In the genomic region with DNA sequence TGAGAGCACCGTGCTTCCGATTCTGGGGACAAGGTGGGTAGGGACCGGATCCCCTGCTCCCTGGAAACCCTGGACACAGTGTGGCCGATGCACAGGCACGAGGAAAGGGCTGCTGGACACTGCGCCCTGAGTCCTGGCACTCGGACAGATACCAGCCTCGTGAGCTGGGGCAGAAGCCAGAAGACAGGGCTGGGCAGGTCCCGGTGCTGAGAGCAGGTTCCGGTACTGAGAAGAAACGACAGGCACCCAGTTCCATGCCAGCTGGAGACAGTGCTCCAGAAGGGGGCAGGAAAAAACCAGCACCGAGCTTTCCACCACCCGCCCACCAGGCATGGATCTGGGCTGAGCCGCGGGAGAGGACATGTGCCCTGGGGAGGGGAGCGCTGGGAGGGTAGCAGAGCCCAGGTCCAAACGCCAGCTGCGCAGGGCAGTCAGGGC, we compare ENCODE assay signal across 20 cellular contexts. TPM values are rescaled to one million over a fixed set of nuclear protein-coding genes. Genes with fewer than 3 reads are reported as not detected.
DNase-seq lines count a peak whose midpoint lies in the region; ATAC-seq and TF ChIP-seq lines count a peak whose summit lies in the region.
"Had no signal": no experiment of that assay in that cellular context is flagged by ENCODE, and none has a peak within 500 bp of the region (broad histone marks: within the 10 kb centered on the region; RNA-seq: fewer than 3 reads in every experiment).

No MANE protein-coding gene starts in this region.

- TF ChIP-seq POLR2A in suprapubic skin (IDR thresholded peaks at IDR 0.05) = no peak

- H3K27me3 ChIP-seq in mammary epithelial cell (ENCODE audit: insufficient read depth, low read length) (no peaks in the 10 kb centered on the region), suprapubic skin (no peaks in the 10 kb centered on the region)
- H3K27me3 ChIP-seq: left lung, pancreas had no signal

- no peak for TF ChIP-seq EP300 in suprapubic skin (IDR thresholded peaks at IDR 0.05)

- H3K9me3 ChIP-seq in mammary epithelial cell (replicated peaks; ENCODE audit: insufficient read depth, low read length) (no peaks in the 10 kb centered on the region), suprapubic skin (no peaks in the 10 kb centered on the region)
- H3K9me3 ChIP-seq: A549, left lung, pancreas had no signal

- H3K4me1 ChIP-seq in mammary epithelial cell (ENCODE audit: insufficient read depth, low read length) (peaks cover 49% of the 10 kb centered on the region), suprapubic skin (peaks cover 76% of the 10 kb centered on the region)

- H3K4me2 ChIP-seq in mammary epithelial cell (ENCODE audit: insufficient read depth, low read depth, low read length) = peak overlapping the region; percentile 28
- H3K4me2 ChIP-seq: A549, PC-9 had no signal

- no peak for DNase-seq in activated naive CD4-positive, alpha-beta T cell treated with anti-CD3 and anti-CD28 coated beads, Interleukin-2, amount 50 U/mL, for 72 hours (ENCODE audit: low spot score in 2 of 2)
- no peak for DNase-seq in activated naive CD4-positive, alpha-beta T cell treated with anti-CD3 and anti-CD28 coated beads for 36 hours
- no peak for DNase-seq in mammary epithelial cell
- no peak for DNase-seq in left lobe of liver (ENCODE audit: low spot score)
- no peak for DNase-seq in suprapubic skin (ENCODE audit: low spot score in 2 of 2)
- DNase-seq in ecto neural progenitor cell (ENCODE audit: low spot score) = no peak
- DNase-seq in GOT3 (lab: John Stamatoyannopoulos, UW) = no peak
- no peak for DNase-seq in NCI-H2107 (lab: John Stamatoyannopoulos, UW)
- DNase-seq: activated B cell treated with CpG ODN at 0.5 μM for 24 hours; activated effector memory CD4-positive, alpha-beta T cell treated with Interleukin-2 at 50 U/mL for 16 hours; CD4-positive, alpha-beta memory T cell; effector memory CD4-positive, alpha-beta T cell; NCI-H2081; NCI-H526 treated with DMSO at 0.1 percent for 48 hours; PC-9; stimulated activated naive CD4-positive, alpha-beta T cell treated with Interleukin-2 at 50 U/mL for 16 hours had no signal

- BruUV-seq in mammary epithelial cell (replicated peaks; lab: Mats Ljungman, UMichigan) = no TSS peak

- peak in 1 of 2 donors; percentile 2 for TF ChIP-seq CTCF in mammary epithelial cell (conservative IDR thresholded peaks at IDR 0.05 in 1 of 2, IDR thresholded peaks at IDR 0.05 in 1 of 2; ENCODE audit: extremely low read depth in 1 of 2, insufficient read depth in 1 of 2, low read depth in 1 of 2, low read length in 2 of 2)
- TF ChIP-seq CTCF in suprapubic skin (IDR thresholded peaks at IDR 0.05) = no peak

- CTCF ChIA-PET in activated naive CD4-positive, alpha-beta T cell treated with anti-CD3 and anti-CD28 coated beads for 36 hours (lab: Charles Lee) = no interaction called here
- CTCF ChIA-PET in mammary epithelial cell (lab: Charles Lee; ENCODE audit: low non-redundant PET) = no interaction called here

- H3K9ac ChIP-seq in mammary epithelial cell (ENCODE audit: insufficient read depth, low read length) = no peak overlapping the region

- dilution Hi-C loops in mammary epithelial cell (cut with HindIII; ENCODE audit: low sequenced_read_pairs) = loop anchor here (5.0 kb wide), 1 partner anchor 46 kb away; no protein-coding TSS in a partner anchor

- H3K27ac ChIP-seq in mammary epithelial cell (ENCODE audit: insufficient read depth, low read depth, low read length) (no peak overlapping the region), suprapubic skin (peak overlapping the region; percentile 31)
- H3K27ac ChIP-seq: A549, left lung, PC-9 had no signal

- in situ Hi-C loops in mammary epithelial cell (cut with MboI; ENCODE audit: low sequenced_read_pairs in 2 of 2) = no loop called here

- peaks cover 58% of the 10 kb centered on the region for H3K79me2 ChIP-seq in mammary epithelial cell (ENCODE audit: insufficient read depth, low read length)

- H3K36me3 Mint-ChIP-seq in activated naive CD4-positive, alpha-beta T cell treated with anti-CD3 and anti-CD28 coated beads, Interleukin-2, amount 50 U/mL, for 72 hours = no peaks in the 10 kb centered on the region
- peaks cover 21% of the 10 kb centered on the region for H3K36me3 Mint-ChIP-seq in activated naive CD4-positive, alpha-beta T cell treated with anti-CD3 and anti-CD28 coated beads for 36 hours (ENCODE audit: low read depth)

- peak overlapping the region; percentile 14 to 70 for H3K27ac Mint-ChIP-seq in activated naive CD4-positive, alpha-beta T cell treated with anti-CD3 and anti-CD28 coated beads, Interleukin-2, amount 50 U/mL, for 72 hours
- no peak overlapping the region for H3K27ac Mint-ChIP-seq in activated naive CD4-positive, alpha-beta T cell treated with anti-CD3 and anti-CD28 coated beads for 36 hours
- H3K27ac Mint-ChIP-seq: activated B cell treated with CpG ODN at 0.5 μM for 24 hours had no signal

- no peak overlapping the region for H3K4me3 ChIP-seq in mammary epithelial cell (replicated peaks in 1 of 3; ENCODE audit: insufficient read depth in 1 of 3, low read depth in 2 of 3, low read length in 3 of 3)
- peak overlapping the region; percentile 5 for H3K4me3 ChIP-seq in suprapubic skin
- H3K4me3 ChIP-seq: A549, left lung, pancreas, PC-9 had no signal

- H3K4me3 Mint-ChIP-seq in activated naive CD4-positive, alpha-beta T cell treated with anti-CD3 and anti-CD28 coated beads for 36 hours = no peak overlapping the region
- H3K4me3 Mint-ChIP-seq: activated B cell treated with CpG ODN at 0.5 μM for 24 hours had no signal

- no peaks in the 10 kb centered on the region for H3K27me3 Mint-ChIP-seq in activated naive CD4-positive, alpha-beta T cell treated with anti-CD3 and anti-CD28 coated beads for 36 hours (ENCODE audit: low read depth)
- H3K27me3 Mint-ChIP-seq: activated B cell treated with CpG ODN at 0.5 μM for 24 hours; CD4-positive, alpha-beta memory T cell had no signal

- H4K20me1 ChIP-seq in mammary epithelial cell (ENCODE audit: insufficient read depth, low read length) = peaks cover 5% of the 10 kb centered on the region

- ATAC-seq in activated naive CD4-positive, alpha-beta T cell treated with anti-CD3 and anti-CD28 coated beads, Interleukin-2, amount 50 U/mL, for 72 hours = no peak
- ATAC-seq in left lobe of liver = peak; percentile 31
- ATAC-seq: A549, left lung had no signal

- no peak overlapping the region for H2AFZ ChIP-seq in mammary epithelial cell (ENCODE audit: low read depth, low read length)
- H2AFZ ChIP-seq: PC-9 had no signal

- H3K4me1 Mint-ChIP-seq in activated naive CD4-positive, alpha-beta T cell treated with anti-CD3 and anti-CD28 coated beads for 36 hours (ENCODE audit: low read depth) = peaks cover 17% of the 10 kb centered on the region

- peaks cover 16% of the 10 kb centered on the region for H3K36me3 ChIP-seq in mammary epithelial cell (ENCODE audit: insufficient read depth, low read length)
- peaks cover 30% of the 10 kb centered on the region for H3K36me3 ChIP-seq in suprapubic skin
- H3K36me3 ChIP-seq: pancreas had no signal

- no peaks in the 10 kb centered on the region for H3K9me3 Mint-ChIP-seq in activated naive CD4-positive, alpha-beta T cell treated with anti-CD3 and anti-CD28 coated beads, Interleukin-2, amount 50 U/mL, for 72 hours
- no peaks in the 10 kb centered on the region for H3K9me3 Mint-ChIP-seq in activated naive CD4-positive, alpha-beta T cell treated with anti-CD3 and anti-CD28 coated beads for 36 hours
- H3K9me3 Mint-ChIP-seq: activated B cell treated with CpG ODN at 0.5 μM for 24 hours, brain had no signal

- WGBS in mammary epithelial cell (ENCODE audit: low coverage, missing lambda C conversion rate) = 25% methylated on average over 14 of the region's 18 CpGs
- WGBS in suprapubic skin = 45% methylated on average over 18 of the region's 18 CpGs

- intact Hi-C loops in activated naive CD4-positive, alpha-beta T cell treated with anti-CD3 and anti-CD28 coated beads for 36 hours (cut with micrococcal nuclease) = loop anchor here (10.0 kb wide), 1 partner anchor 1596 kb away; a partner anchor contains a TSS
- intact Hi-C loops in mammary epithelial cell (cut with micrococcal nuclease) = no loop called here

RNA-seq across cellular contexts. Expression of a gene that starts 6.5 kb away (rescaled TPM):
- 10 to 100 TPM; 45.8 to 46.4 TPM for total RNA-seq in activated naive CD4-positive, alpha-beta T cell treated with anti-CD3 and anti-CD28 coated beads, Interleukin-2, amount 50 U/mL, for 72 hours
- 10 to 100 TPM; 49.0 to 50.4 TPM for total RNA-seq in activated naive CD4-positive, alpha-beta T cell treated with anti-CD3 and anti-CD28 coated beads for 36 hours
- 10 to 100 TPM in 1 of 2 donors, 1 to 10 TPM in 1; 5.2 to 35.4 TPM for total RNA-seq in mammary epithelial cell
- 23.4 TPM for polyA plus RNA-seq in mammary epithelial cell
- 43.1 TPM for polyA minus RNA-seq in mammary epithelial cell
- 1.2 TPM for total RNA-seq in left lobe of liver
- 10 to 100 TPM in 3 of 4 donors, 1 to 10 TPM in 1; 7.5 to 20.5 (median 19.5) TPM for total RNA-seq in suprapubic skin

RNA-seq across cellular contexts. Expression of a gene that starts 6.8 kb away (rescaled TPM):
- 10 to 100 TPM; 15.3 to 16.4 TPM for total RNA-seq in activated naive CD4-positive, alpha-beta T cell treated with anti-CD3 and anti-CD28 coated beads, Interleukin-2, amount 50 U/mL, for 72 hours
- total RNA-seq in activated naive CD4-positive, alpha-beta T cell treated with anti-CD3 and anti-CD28 coated beads for 36 hours = 10 to 100 TPM in 1 of 2 experiments, 1 to 10 TPM in 1; 9.1 to 10.4 TPM
- total RNA-seq in mammary epithelial cell = 10 to 100 TPM; 64.2 to 65.7 TPM
- 156 TPM for polyA plus RNA-seq in mammary epithelial cell
- polyA minus RNA-seq in mammary epithelial cell = 43.7 TPM
- 25.2 TPM for total RNA-seq in left lobe of liver
- total RNA-seq in suprapubic skin = 100 to 1,000 TPM; 168 to 190 (median 177) TPM
